In genomic region chr10:60311821-60312220, GRCh38 we compare ENCODE assay signal across 26 cellular contexts.
"Had no signal": no experiment of that assay in that cellular context is flagged by ENCODE, and none has a peak within 500 bp of the region (broad histone marks: within the 10 kb centered on the region; RNA-seq: fewer than 3 reads in every experiment).

No MANE protein-coding gene starts in this region.

- H3K9me3 ChIP-seq: gastrocnemius medialis, heart left ventricle had no signal

- H3K27ac ChIP-seq: epithelial cell of prostate, foreskin keratinocyte, gastrocnemius medialis, heart left ventricle had no signal

- DNase-seq: activated CD4-positive, alpha-beta T cell treated with anti-CD3 and anti-CD28 coated beads for 1 hour; activated CD4-positive, alpha-beta T cell treated with anti-CD3 and anti-CD28 coated beads for 4 hours; activated CD4-positive, alpha-beta T cell treated with anti-CD3 and anti-CD28 coated beads, Interleukin-2, amount 10 ng/mL, durations not matched to agents 7 days and 5 days; activated CD4-positive, alpha-beta T cell treated with anti-CD3 and anti-CD28 coated beads, Interleukin-2, amount 50 U/mL, for 4 hours; activated CD8-positive, alpha-beta memory T cell treated with anti-CD3 and anti-CD28 coated beads for 24 hours; activated CD8-positive, alpha-beta T cell treated with anti-CD3 and anti-CD28 coated beads for 36 hours; activated effector memory CD4-positive, alpha-beta T cell treated with Interleukin-2 at 50 U/mL for 16 hours; activated gamma-delta T cell treated with Interleukin-2 at 50 U/mL for 16 hours; activated naive CD4-positive, alpha-beta T cell treated with anti-CD3 and anti-CD28 coated beads, Interleukin-2, amount 50 U/mL, for 16 hours; activated naive CD4-positive, alpha-beta T cell treated with Interleukin-2 at 50 U/mL for 16 hours; activated T-cell treated with anti-CD3 and anti-CD28 coated beads, Interleukin-2, amount 50 U/mL, for 4 hours; amniotic stem cell; anterior cingulate cortex; brain microvascular endothelial cell; caudate nucleus; cortex of kidney; dermis blood vessel endothelial cell; effector CD4-positive, alpha-beta T cell; foreskin keratinocyte; gastrocnemius medialis; glutamatergic neuron; heart left ventricle; T-helper 2 cell had no signal

- ATAC-seq: activated CD8-positive, alpha-beta T cell treated with anti-CD3 and anti-CD28 coated beads for 36 hours; activated T-cell treated with anti-CD3 and anti-CD28 coated beads, Interleukin-2, amount 50 U/mL, for 4 hours; activated T-helper 17 cell treated with anti-CD3 and anti-CD28 coated beads, Interleukin-2, amount 50 U/mL, for 72 hours; esophagus mucosa; foreskin keratinocyte; gastrocnemius medialis; heart left ventricle had no signal

- H3K4me1 ChIP-seq: gastrocnemius medialis had no signal

- H3K27me3 ChIP-seq: brain microvascular endothelial cell, foreskin keratinocyte, gastrocnemius medialis, heart left ventricle had no signal

- H3K4me3 ChIP-seq: gastrocnemius medialis, heart left ventricle had no signal

- H3K36me3 ChIP-seq: brain microvascular endothelial cell, gastrocnemius medialis, heart left ventricle had no signal
